ENCODE assay signal across 8 cellular contexts in genomic region chr2:112690853-112691390, GRCh38. TPM values are rescaled to one million over a fixed set of nuclear protein-coding genes. Genes with fewer than 3 reads are reported as not detected.
DNase-seq lines count a peak whose midpoint lies in the region; ATAC-seq, FAIRE-seq and TF ChIP-seq lines count a peak whose summit lies in the region.

No MANE protein-coding gene starts in this region.

- no peak overlapping the region for H3K4me3 ChIP-seq in astrocyte (ENCODE audit: insufficient read depth, low read depth, low read length)
- peak overlapping the region in 1 of 8 donors; percentile 29 for H3K4me3 ChIP-seq in spleen

- H3K9me3 ChIP-seq in astrocyte (ENCODE audit: insufficient read depth, low read depth, low read length): no peaks in the 10 kb centered on the region
- H3K9me3 ChIP-seq in spleen: no peaks in the 10 kb centered on the region

- H3K9me3 Mint-ChIP-seq in astrocyte (ENCODE audit: unreplicated experiment): no peaks in the 10 kb centered on the region

- DNase-seq in A172 (ENCODE audit: low spot score) (peak; percentile 45), Kasumi-1 (lab: John Stamatoyannopoulos, UW) (peak; percentile 71 to 75), T-helper 22 cell (ENCODE audit: low read depth) (peak; percentile 30), astrocyte (ENCODE audit: low read depth) (peak; percentile 52), hippocampal formation (lab: John Stamatoyannopoulos, UW) (peak; percentile 37 to 39), spleen (peak; percentile 90)

- ATAC-seq in GM18498 (IDR thresholded peaks at IDR 0.05; ENCODE audit: unreplicated experiment) (peak; percentile 60), GM18870 (IDR thresholded peaks at IDR 0.05; ENCODE audit: unreplicated experiment) (no peak)

- FAIRE-seq in astrocyte (lab: Jason Lieb, UNC): no peak

- no peaks in the 10 kb centered on the region for H3K79me2 ChIP-seq in astrocyte (ENCODE audit: insufficient read depth, low read length)

- WGBS in spleen, 5 donors: 23 to 41% (median 28%) methylated on average over 9 of the region's 9 CpGs

- no peak for TF ChIP-seq POLR2A in spleen (IDR thresholded peaks at IDR 0.05)

- H3K4me3 Mint-ChIP-seq in astrocyte (ENCODE audit: unreplicated experiment): no peak overlapping the region

- peak overlapping the region; percentile 67 for H3K4me2 ChIP-seq in astrocyte (ENCODE audit: low read length)

- no peaks in the 10 kb centered on the region for H4K20me1 ChIP-seq in astrocyte (ENCODE audit: insufficient read depth, low read length)

- TF ChIP-seq CTCF in astrocyte (IDR thresholded peaks at IDR 0.05; ENCODE audit: insufficient read depth, low read depth, low read length) (peak; percentile 34), spleen (IDR thresholded peaks at IDR 0.05 in 8 of 11, conservative IDR thresholded peaks at IDR 0.05 in 3 of 11) (peak; percentile 34 to 94 (median 75))

- H3K36me3 Mint-ChIP-seq in astrocyte (ENCODE audit: low read depth, unreplicated experiment): no peaks in the 10 kb centered on the region

- intact Hi-C loops in spleen (cut with DNase I; ENCODE audit: low total_unique reads): no loop called here

- no peak overlapping the region for H3K27ac ChIP-seq in astrocyte (ENCODE audit: low read depth, low read length)
- H3K27ac ChIP-seq in spleen: peak overlapping the region in 4 of 8 donors; percentile 56 to 80 (median 68)

- no peak overlapping the region for H3K9ac ChIP-seq in astrocyte (ENCODE audit: low read length)

- peaks cover 13% of the 10 kb centered on the region for H3K27me3 Mint-ChIP-seq in astrocyte (ENCODE audit: low read depth, unreplicated experiment)

- H3K27ac Mint-ChIP-seq in astrocyte (ENCODE audit: unreplicated experiment): peak overlapping the region; percentile 81

- peaks cover 21% of the 10 kb centered on the region for H3K4me1 ChIP-seq in astrocyte (ENCODE audit: insufficient read depth, low read length)
- peaks cover 8 to 54% (median 31%) of the 10 kb centered on the region in 6 donors for H3K4me1 ChIP-seq in spleen

- H3K36me3 ChIP-seq in astrocyte (ENCODE audit: insufficient read depth, low read length) (no peaks in the 10 kb centered on the region), spleen (no peaks in the 10 kb centered on the region)

- H3K4me1 Mint-ChIP-seq in astrocyte (ENCODE audit: low read depth, unreplicated experiment): peaks cover 21% of the 10 kb centered on the region

- H3K27me3 ChIP-seq in astrocyte (ENCODE audit: insufficient read depth, low read length) (no peaks in the 10 kb centered on the region), spleen (replicated peaks in 1 of 7) (no peaks in the 10 kb centered on the region)

- H2AFZ ChIP-seq in astrocyte (ENCODE audit: low read depth, low read length): no peak overlapping the region

RNA-seq across cellular contexts. Expression of gene NT5DC4, which starts 29.9 kb away (rescaled TPM):
- total RNA-seq in A172 (2014; rRNA removed; shearing (Covaris generic)): 0.26 TPM in 1 of 2 replicates, not detected in the other
- total RNA-seq in astrocyte (not detected in 2 replicates), spleen (1 to 10 TPM in 6 of 7 donors, under 1 TPM in 1; 0.28 to 3.8 (median 2.2) TPM)
- under 1 TPM; 0.47 to 0.83 (median 0.72) TPM for polyA plus RNA-seq in spleen

RNA-seq across cellular contexts. Expression of gene SLC20A1, which starts 45.2 kb away (rescaled TPM):
- total RNA-seq in A172 (2014; rRNA removed; shearing (Covaris generic)): 112 and 159 TPM in 2 replicates
- total RNA-seq in astrocyte (96.7 and 122 TPM in 2 replicates), spleen (10 to 100 TPM; 49.0 to 83.6 (median 69.9) TPM)
- polyA plus RNA-seq in spleen: 10 to 100 TPM; 15.4 to 24.5 (median 17.8) TPM

Comparison
In these comparisons a context has a peak if more than half of its experiments do, and no peak if none do; other contexts are left out.
1. DNase-seq: peak in every context shown above with its lines; median percentile 90 in spleen; 73 in Kasumi-1; 52 in astrocyte; 45 in A172; 38 in hippocampal formation; 30 in T-helper 22 cell.